ENCODE assay signal across 1 cellular context in genomic region chr19:44718441-44719261, GRCh38.
TF ChIP-seq lines count a peak whose summit lies in the region.

No MANE protein-coding gene starts in this region.

TF ChIP-seq in A549, 52 proteins besides CTCF, POLR2A, EP300 and RAD21 (continued from another document):
- TF ChIP-seq CEBPB (IDR thresholded peaks at IDR 0.05) (peak in 1 of 2 experiments; percentile 62; a peak in 1 of 4 replicates), MAX (IDR thresholded peaks at IDR 0.05) (peak; percentile 85), GATA3 (IDR thresholded peaks at IDR 0.05; ENCODE audit: borderline replicate concordance) (peak; percentile 84), RFX5 (IDR thresholded peaks at IDR 0.05) (no peak), CBX8 (IDR thresholded peaks at IDR 0.05) (no peak), FOSB (CRISPR knock-in tag; IDR thresholded peaks at IDR 0.05) (no peak), MAFK (IDR thresholded peaks at IDR 0.05; ENCODE audit: partially characterized antibody) (no peak), ZFP36 (IDR thresholded peaks at IDR 0.05; ENCODE audit: borderline replicate concordance, partially characterized antibody) (peak; percentile 62), HEYL (CRISPR knock-in tag; IDR thresholded peaks at IDR 0.05) (no peak), SMC3 (IDR thresholded peaks at IDR 0.05) (peak; percentile 37; the same call in 2 of the 3 replicates), NPAS2 (CRISPR knock-in tag; IDR thresholded peaks at IDR 0.05; ENCODE audit: borderline replicate concordance) (no peak), MYC (IDR thresholded peaks at IDR 0.05; ENCODE audit: borderline replicate concordance, low read length) (no peak), MAZ (IDR thresholded peaks at IDR 0.05; ENCODE audit: borderline replicate concordance, low read depth, low read length) (peak; percentile 97), ESRRA (IDR thresholded peaks at IDR 0.05; ENCODE audit: borderline replicate concordance, low read length) (peak; percentile 97), CHD2 (IDR thresholded peaks at IDR 0.05; ENCODE audit: low read length, partially characterized antibody) (no peak), RNF2 (IDR thresholded peaks at IDR 0.05; ENCODE audit: borderline replicate concordance, low read depth) (no peak), KDM1A (IDR thresholded peaks at IDR 0.05; ENCODE audit: low read depth) (no peak), FOSL2 (IDR thresholded peaks at IDR 0.05) (no peak), FOSL2 (CRISPR knock-in tag; IDR thresholded peaks at IDR 0.05) (peak; percentile 45; the same call in 1 of the 2 replicates), EHMT2 (IDR thresholded peaks at IDR 0.05; ENCODE audit: low read depth) (no peak), PHF8 (IDR thresholded peaks at IDR 0.05; ENCODE audit: borderline replicate concordance, low read depth) (no peak), JUN (IDR thresholded peaks at IDR 0.05) (peak; percentile 80 to 90; a peak in 3 of 5 replicates), CHD4 (IDR thresholded peaks at IDR 0.05; ENCODE audit: borderline replicate concordance) (no peak), EHF (CRISPR knock-in tag; IDR thresholded peaks at IDR 0.05) (no peak), HOXB13 (CRISPR knock-in tag; IDR thresholded peaks at IDR 0.05; ENCODE audit: low read depth) (peak; percentile 76; the same call in 1 of the 2 replicates), HOXB5 (CRISPR knock-in tag; IDR thresholded peaks at IDR 0.05) (0 out of 2 replicates have a peak, but pooled peaks have one; percentile 77), NR3C1 (IDR thresholded peaks at IDR 0.05) (no peak), KDM5A (IDR thresholded peaks at IDR 0.05) (no peak), TFCP2L1 (CRISPR knock-in tag; IDR thresholded peaks at IDR 0.05) (no peak), RCOR1 (IDR thresholded peaks at IDR 0.05; ENCODE audit: low read depth, low read length) (no peak), USF2 (IDR thresholded peaks at IDR 0.05) (no peak), ZSCAN20 (CRISPR knock-in tag; IDR thresholded peaks at IDR 0.05) (no peak), SREBF2 (IDR thresholded peaks at IDR 0.05) (no peak)
- TF ChIP-seq, protein P1, sequence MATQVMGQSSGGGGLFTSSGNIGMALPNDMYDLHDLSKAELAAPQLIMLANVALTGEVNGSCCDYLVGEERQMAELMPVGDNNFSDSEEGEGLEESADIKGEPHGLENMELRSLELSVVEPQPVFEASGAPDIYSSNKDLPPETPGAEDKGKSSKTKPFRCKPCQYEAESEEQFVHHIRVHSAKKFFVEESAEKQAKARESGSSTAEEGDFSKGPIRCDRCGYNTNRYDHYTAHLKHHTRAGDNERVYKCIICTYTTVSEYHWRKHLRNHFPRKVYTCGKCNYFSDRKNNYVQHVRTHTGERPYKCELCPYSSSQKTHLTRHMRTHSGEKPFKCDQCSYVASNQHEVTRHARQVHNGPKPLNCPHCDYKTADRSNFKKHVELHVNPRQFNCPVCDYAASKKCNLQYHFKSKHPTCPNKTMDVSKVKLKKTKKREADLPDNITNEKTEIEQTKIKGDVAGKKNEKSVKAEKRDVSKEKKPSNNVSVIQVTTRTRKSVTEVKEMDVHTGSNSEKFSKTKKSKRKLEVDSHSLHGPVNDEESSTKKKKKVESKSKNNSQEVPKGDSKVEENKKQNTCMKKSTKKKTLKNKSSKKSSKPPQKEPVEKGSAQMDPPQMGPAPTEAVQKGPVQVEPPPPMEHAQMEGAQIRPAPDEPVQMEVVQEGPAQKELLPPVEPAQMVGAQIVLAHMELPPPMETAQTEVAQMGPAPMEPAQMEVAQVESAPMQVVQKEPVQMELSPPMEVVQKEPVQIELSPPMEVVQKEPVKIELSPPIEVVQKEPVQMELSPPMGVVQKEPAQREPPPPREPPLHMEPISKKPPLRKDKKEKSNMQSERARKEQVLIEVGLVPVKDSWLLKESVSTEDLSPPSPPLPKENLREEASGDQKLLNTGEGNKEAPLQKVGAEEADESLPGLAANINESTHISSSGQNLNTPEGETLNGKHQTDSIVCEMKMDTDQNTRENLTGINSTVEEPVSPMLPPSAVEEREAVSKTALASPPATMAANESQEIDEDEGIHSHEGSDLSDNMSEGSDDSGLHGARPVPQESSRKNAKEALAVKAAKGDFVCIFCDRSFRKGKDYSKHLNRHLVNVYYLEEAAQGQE (IDR thresholded peaks at IDR 0.05), result no peak
- TF ChIP-seq, protein P2, sequence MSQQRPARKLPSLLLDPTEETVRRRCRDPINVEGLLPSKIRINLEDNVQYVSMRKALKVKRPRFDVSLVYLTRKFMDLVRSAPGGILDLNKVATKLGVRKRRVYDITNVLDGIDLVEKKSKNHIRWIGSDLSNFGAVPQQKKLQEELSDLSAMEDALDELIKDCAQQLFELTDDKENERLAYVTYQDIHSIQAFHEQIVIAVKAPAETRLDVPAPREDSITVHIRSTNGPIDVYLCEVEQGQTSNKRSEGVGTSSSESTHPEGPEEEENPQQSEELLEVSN (IDR thresholded peaks at IDR 0.05; ENCODE audit: borderline replicate concordance, low read depth), result peak; percentile 68; the same call in 1 of the 2 replicates
- TF ChIP-seq, protein P3, sequence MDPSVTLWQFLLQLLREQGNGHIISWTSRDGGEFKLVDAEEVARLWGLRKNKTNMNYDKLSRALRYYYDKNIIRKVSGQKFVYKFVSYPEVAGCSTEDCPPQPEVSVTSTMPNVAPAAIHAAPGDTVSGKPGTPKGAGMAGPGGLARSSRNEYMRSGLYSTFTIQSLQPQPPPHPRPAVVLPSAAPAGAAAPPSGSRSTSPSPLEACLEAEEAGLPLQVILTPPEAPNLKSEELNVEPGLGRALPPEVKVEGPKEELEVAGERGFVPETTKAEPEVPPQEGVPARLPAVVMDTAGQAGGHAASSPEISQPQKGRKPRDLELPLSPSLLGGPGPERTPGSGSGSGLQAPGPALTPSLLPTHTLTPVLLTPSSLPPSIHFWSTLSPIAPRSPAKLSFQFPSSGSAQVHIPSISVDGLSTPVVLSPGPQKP (IDR thresholded peaks at IDR 0.05; ENCODE audit: low read depth, low read length), result no peak
- TF ChIP-seq, protein P4, sequence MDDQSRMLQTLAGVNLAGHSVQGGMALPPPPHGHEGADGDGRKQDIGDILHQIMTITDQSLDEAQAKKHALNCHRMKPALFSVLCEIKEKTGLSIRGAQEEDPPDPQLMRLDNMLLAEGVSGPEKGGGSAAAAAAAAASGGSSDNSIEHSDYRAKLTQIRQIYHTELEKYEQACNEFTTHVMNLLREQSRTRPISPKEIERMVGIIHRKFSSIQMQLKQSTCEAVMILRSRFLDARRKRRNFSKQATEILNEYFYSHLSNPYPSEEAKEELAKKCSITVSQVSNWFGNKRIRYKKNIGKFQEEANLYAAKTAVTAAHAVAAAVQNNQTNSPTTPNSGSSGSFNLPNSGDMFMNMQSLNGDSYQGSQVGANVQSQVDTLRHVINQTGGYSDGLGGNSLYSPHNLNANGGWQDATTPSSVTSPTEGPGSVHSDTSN (IDR thresholded peaks at IDR 0.05), result peak; percentile 46; the same call in 1 of the 2 replicates
- TF ChIP-seq, protein P5, sequence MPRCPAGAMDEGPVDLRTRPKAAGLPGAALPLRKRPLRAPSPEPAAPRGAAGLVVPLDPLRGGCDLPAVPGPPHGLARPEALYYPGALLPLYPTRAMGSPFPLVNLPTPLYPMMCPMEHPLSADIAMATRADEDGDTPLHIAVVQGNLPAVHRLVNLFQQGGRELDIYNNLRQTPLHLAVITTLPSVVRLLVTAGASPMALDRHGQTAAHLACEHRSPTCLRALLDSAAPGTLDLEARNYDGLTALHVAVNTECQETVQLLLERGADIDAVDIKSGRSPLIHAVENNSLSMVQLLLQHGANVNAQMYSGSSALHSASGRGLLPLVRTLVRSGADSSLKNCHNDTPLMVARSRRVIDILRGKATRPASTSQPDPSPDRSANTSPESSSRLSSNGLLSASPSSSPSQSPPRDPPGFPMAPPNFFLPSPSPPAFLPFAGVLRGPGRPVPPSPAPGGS (IDR thresholded peaks at IDR 0.05), result peak; percentile 40; the same call in 1 of the 3 replicates
- TF ChIP-seq, protein P6, sequence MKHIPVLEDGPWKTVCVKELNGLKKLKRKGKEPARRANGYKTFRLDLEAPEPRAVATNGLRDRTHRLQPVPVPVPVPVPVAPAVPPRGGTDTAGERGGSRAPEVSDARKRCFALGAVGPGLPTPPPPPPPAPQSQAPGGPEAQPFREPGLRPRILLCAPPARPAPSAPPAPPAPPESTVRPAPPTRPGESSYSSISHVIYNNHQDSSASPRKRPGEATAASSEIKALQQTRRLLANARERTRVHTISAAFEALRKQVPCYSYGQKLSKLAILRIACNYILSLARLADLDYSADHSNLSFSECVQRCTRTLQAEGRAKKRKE (CRISPR knock-in tag; IDR thresholded peaks at IDR 0.05; ENCODE audit: low read depth), result no peak; the same call in 1 of the 2 replicates
TF ChIP-seq in A549: peak in this region for 15.
